ENCODE assay signal across 14 cellular contexts in the genomic region with DNA sequence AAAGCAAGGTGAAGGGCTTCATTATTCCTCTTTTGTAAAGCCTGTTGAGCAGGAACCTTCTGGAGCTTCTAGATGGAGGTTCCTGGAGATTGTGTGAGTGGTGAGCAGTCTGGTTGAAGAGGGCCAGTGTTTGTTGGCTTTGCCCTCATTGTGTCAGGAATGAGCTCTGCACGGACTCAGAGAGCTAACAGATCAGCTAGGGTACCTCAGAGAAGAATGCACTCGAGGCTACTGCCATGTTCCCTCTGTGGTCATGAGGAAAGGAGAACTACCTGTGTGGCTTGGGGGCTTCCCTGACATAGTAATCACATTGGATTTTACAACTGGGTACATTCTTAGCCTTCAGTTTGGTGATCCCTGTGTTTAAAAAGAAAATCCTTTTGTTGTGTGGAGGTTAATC. TPM values are rescaled to one million over a fixed set of nuclear protein-coding genes. Genes with fewer than 3 reads are reported as not detected.
DNase-seq lines count a peak whose midpoint lies in the region; ATAC-seq and TF ChIP-seq lines count a peak whose summit lies in the region.
"Had no signal": no experiment of that assay in that cellular context is flagged by ENCODE, and none has a peak within 500 bp of the region (broad histone marks: within the 10 kb centered on the region; RNA-seq: fewer than 3 reads in every experiment).

No MANE protein-coding gene starts in this region.

- H3K27me3 ChIP-seq in H9 (ENCODE audit: insufficient read depth, low read length) (no peaks in the 10 kb centered on the region), IMR-90 (ENCODE audit: control insufficient read depth, insufficient read depth, low read length) (no peaks in the 10 kb centered on the region), esophagus muscularis mucosa (no peaks in the 10 kb centered on the region), stomach smooth muscle (ENCODE audit: control insufficient read depth in 1 of 2, insufficient read depth in 2 of 2, low read length in 2 of 2) (no peaks in the 10 kb centered on the region), H7 (ENCODE audit: control insufficient read depth, insufficient read depth, low read length) (no peaks in the 10 kb centered on the region)

- DNase-seq in H9 (no peak), IMR-90 (no peak), esophagus muscularis mucosa (ENCODE audit: extremely low spot score) (no peak), H7 (no peak)
- DNase-seq: DMS153, KG1, NCI-H1417 treated with DMSO at 0.1 percent for 48 hours, NCI-H2171, NCI-H446 treated with DMSO at 0.1 percent for 48 hours had no signal

- intact Hi-C loops in IMR-90 (cut with micrococcal nuclease): no loop called here
- intact Hi-C loops in esophagus muscularis mucosa (cut with DNase I): no loop called here

- no peak overlapping the region for H3T11ph ChIP-seq in H9 (ENCODE audit: low read length)

- dilution Hi-C loops in IMR-90 (cut with HindIII; ENCODE audit: low sequenced_read_pairs, unreplicated experiment): no loop called here

- H3K18ac ChIP-seq in H9 (ENCODE audit: insufficient read length, low read depth, low read length): no peak overlapping the region
- no peak overlapping the region for H3K18ac ChIP-seq in IMR-90 (ENCODE audit: low read depth, low read length)

- no peaks in the 10 kb centered on the region for H3K23me2 ChIP-seq in H9 (ENCODE audit: insufficient read length, low read depth, low read length, poor library complexity, severe bottlenecking)

- H3K36me3 ChIP-seq in IMR-90 (ENCODE audit: control insufficient read depth, insufficient read depth, low read length) (0 out of 2 replicates have a peak, but pooled peaks cover 1% of the 10 kb centered on the region), esophagus muscularis mucosa (no peaks in the 10 kb centered on the region), stomach smooth muscle (ENCODE audit: control insufficient read depth in 2 of 2, insufficient read depth in 2 of 2, low read length in 2 of 2) (no peaks in the 10 kb centered on the region), H7 (replicated peaks; ENCODE audit: control insufficient read depth, insufficient read depth, low read length) (no peaks in the 10 kb centered on the region)

- H2AK5ac ChIP-seq in H9 (ENCODE audit: insufficient read length, low read length) (no peak overlapping the region), IMR-90 (ENCODE audit: low read depth, low read length) (no peak overlapping the region)

- H2AK9ac ChIP-seq in IMR-90 (replicated peaks; ENCODE audit: low read depth, low read length, poor library complexity): no peak overlapping the region

- CTCF ChIA-PET in IMR-90 (lab: Yijun Ruan, JAX): interaction anchor here (0.7 to 1.6 kb wide), 4 partner anchors 8 to 395 kb away, joined by 3 to 5 read pairs (median 4); no protein-coding TSS in a partner anchor

- H3K9me3 ChIP-seq in H9 (ENCODE audit: control insufficient read depth, low read depth, low read length) (no peaks in the 10 kb centered on the region), IMR-90 (ENCODE audit: control insufficient read depth, insufficient read depth, low read length) (no peaks in the 10 kb centered on the region), esophagus muscularis mucosa (no peaks in the 10 kb centered on the region), stomach smooth muscle (ENCODE audit: control insufficient read depth in 2 of 2, low read length in 2 of 2) (no peaks in the 10 kb centered on the region)
- H3K9me3 ChIP-seq: Caco-2 had no signal

- H2BK15ac ChIP-seq in H9 (ENCODE audit: low read depth, low read length) (no peak overlapping the region), IMR-90 (ENCODE audit: low read depth, low read length) (no peak overlapping the region)

- POLR2A ChIA-PET in IMR-90 (lab: Charles Lee; ENCODE audit: unreplicated experiment): no interaction called here

- H3K4me3 Mint-ChIP-seq in H9: no peak overlapping the region

- no peak overlapping the region for H3K4ac ChIP-seq in H9 (ENCODE audit: low read depth, low read length)
- no peak overlapping the region for H3K4ac ChIP-seq in IMR-90 (ENCODE audit: low read depth, low read length)

- no peak overlapping the region for H3K4me2 ChIP-seq in H9 (ENCODE audit: insufficient read depth, insufficient read length, low read length)
- H3K4me2 ChIP-seq in IMR-90 (ENCODE audit: low read depth, low read length): no peak overlapping the region
- H3K4me2 ChIP-seq: PC-9 had no signal

- H3K9me3 Mint-ChIP-seq in H9: no peaks in the 10 kb centered on the region

- peaks cover 14 to 24% of the 10 kb centered on the region in 2 experiments for H3K4me1 Mint-ChIP-seq in H9

- no peak overlapping the region for H4K5ac ChIP-seq in H9 (ENCODE audit: insufficient read length, low read depth, low read length)
- no peak overlapping the region for H4K5ac ChIP-seq in IMR-90 (ENCODE audit: low read depth, low read length)

- H3K79me2 ChIP-seq in H9 (ENCODE audit: insufficient read depth, low read length): no peaks in the 10 kb centered on the region; the same call in 1 of the 2 replicates

- H3K79me1 ChIP-seq in H9 (ENCODE audit: insufficient read depth, low read depth, low read length, poor library complexity, severe bottlenecking): no peaks in the 10 kb centered on the region
- H3K79me1 ChIP-seq in IMR-90 (ENCODE audit: low read depth in 1 of 2, low read length in 2 of 2): peaks cover 49 to 78% of the 10 kb centered on the region in 2 experiments

- BruUV-seq in IMR-90 (replicated peaks; lab: Mats Ljungman, UMichigan): no TSS peak

- no CpG with 5 or more reads among the region's 2 CpGs for WGBS in H9 (ENCODE audit: extremely low coverage, insufficient read length, low lambda C conversion rate)
- WGBS in IMR-90 (ENCODE audit: extremely low coverage in 2 of 2, insufficient read length in 1 of 2), 2 experiments: no CpG with 5 or more reads among the region's 2 CpGs
- WGBS in esophagus muscularis mucosa: 47% methylated on average over 2 of the region's 2 CpGs

- in situ Hi-C loops in IMR-90 (cut with MboI; ENCODE audit: low sequenced_read_pairs): no loop called here

- H3K4me3 ChIP-seq in IMR-90 (ENCODE audit: insufficient read depth, low read depth, low read length): no peak overlapping the region
- H3K4me3 ChIP-seq in esophagus muscularis mucosa: no peak overlapping the region
- H3K4me3 ChIP-seq in stomach smooth muscle (ENCODE audit: low read length in 2 of 2): no peak overlapping the region
- H3K4me3 ChIP-seq in H7 (ENCODE audit: insufficient read depth, low read depth, low read length): no peak overlapping the region
- H3K4me3 ChIP-seq: PC-9 had no signal

- H3K56ac ChIP-seq in H9 (ENCODE audit: insufficient read length, low read depth, low read length) (no peak overlapping the region), IMR-90 (ENCODE audit: extremely low read depth, insufficient read depth, low read length) (no peak overlapping the region)

- H3K9me1 ChIP-seq in IMR-90 (ENCODE audit: insufficient read depth, low read length): peaks cover 17% of the 10 kb centered on the region

- H3K9ac ChIP-seq in H9 (ENCODE audit: extremely low read depth, insufficient read length, low read length): no peak overlapping the region
- H3K9ac ChIP-seq in IMR-90 (ENCODE audit: low read depth, low read length): no peak overlapping the region
- H3K9ac ChIP-seq in stomach smooth muscle (ENCODE audit: low read length in 2 of 2): no peak overlapping the region

- no peak for TF ChIP-seq RAD21 in IMR-90 (IDR thresholded peaks at IDR 0.05; ENCODE audit: low read length)

- ATAC-seq in IMR-90 (ENCODE audit: low read depth) (no peak), HG02642 (IDR thresholded peaks at IDR 0.05; ENCODE audit: poor library complexity, unreplicated experiment) (no peak), GM21825 (IDR thresholded peaks at IDR 0.05; ENCODE audit: unreplicated experiment) (no peak)

- H2BK12ac ChIP-seq in H9 (ENCODE audit: insufficient read length, low read depth, low read length): no peak overlapping the region

- no peak overlapping the region for H4K91ac ChIP-seq in H9 (ENCODE audit: insufficient read length, low read depth, low read length)
- no peak overlapping the region for H4K91ac ChIP-seq in IMR-90 (ENCODE audit: insufficient read depth, low read depth, low read length)

- H4K8ac ChIP-seq in H9 (replicated peaks; ENCODE audit: insufficient read length, low read depth, low read length) (no peak overlapping the region), IMR-90 (ENCODE audit: low read depth in 2 of 2, low read length in 2 of 2) (no peak overlapping the region)

- H3K23ac ChIP-seq in H9 (ENCODE audit: insufficient read length, low read depth, low read length) (no peak overlapping the region), IMR-90 (ENCODE audit: low read depth, low read length) (no peak overlapping the region)

- H3K4me1 ChIP-seq in H9 (ENCODE audit: insufficient read depth, low read length) (no peaks in the 10 kb centered on the region; the same call in 1 of the 2 replicates), IMR-90 (ENCODE audit: control insufficient read depth, insufficient read depth, low read length) (peaks cover 18% of the 10 kb centered on the region), esophagus muscularis mucosa (peaks cover 87 to 100% (median 97%) of the 10 kb centered on the region in 4 donors), stomach smooth muscle (ENCODE audit: control insufficient read depth, insufficient read depth, low read length) (peaks cover 43% of the 10 kb centered on the region)
- H3K4me1 ChIP-seq: Caco-2 had no signal

- no peaks in the 10 kb centered on the region for H4K20me1 ChIP-seq in H9 (ENCODE audit: control insufficient read depth, insufficient read depth, insufficient read length)
- H4K20me1 ChIP-seq in IMR-90 (ENCODE audit: insufficient read depth, low read length): peaks cover 59% of the 10 kb centered on the region

- no peak for TF ChIP-seq EP300 in esophagus muscularis mucosa (IDR thresholded peaks at IDR 0.05)

- H3K27me3 Mint-ChIP-seq in H9 (ENCODE audit: low read depth): no peaks in the 10 kb centered on the region

- peak overlapping the region in 2 of 3 experiments; percentile 47 to 48; a peak in 1 of 7 replicates for H3K27ac Mint-ChIP-seq in H9

- H3K36me3 Mint-ChIP-seq in H9 (ENCODE audit: insufficient read depth in 1 of 3, low read depth in 3 of 3): no peaks in the 10 kb centered on the region; a peak in 1 of 7 replicates

- no peak overlapping the region for H2AFZ ChIP-seq in H9 (ENCODE audit: low read length)
- H2AFZ ChIP-seq in IMR-90 (replicated peaks; ENCODE audit: low read length, poor library complexity): no peak overlapping the region
- H2AFZ ChIP-seq: PC-9 had no signal

- no peak for TF ChIP-seq POLR2A in IMR-90 (IDR thresholded peaks at IDR 0.05; ENCODE audit: low read depth, low read length)
- no peak for TF ChIP-seq POLR2A in esophagus muscularis mucosa (IDR thresholded peaks at IDR 0.05; ENCODE audit: low read depth)

- H2BK20ac ChIP-seq in H9 (ENCODE audit: low read depth, low read length, poor library complexity, severe bottlenecking): no peak overlapping the region
- no peak overlapping the region for H2BK20ac ChIP-seq in IMR-90 (ENCODE audit: low read depth, low read length)

- no peak for TF ChIP-seq CTCF in H9 (conservative IDR thresholded peaks at IDR 0.05)
- TF ChIP-seq CTCF in IMR-90 (conservative IDR thresholded peaks at IDR 0.05; ENCODE audit: low read depth, low read length): no peak
- TF ChIP-seq CTCF in esophagus muscularis mucosa (IDR thresholded peaks at IDR 0.05): no peak

- H2BK5ac ChIP-seq in H9 (ENCODE audit: insufficient read length, low read length) (no peak overlapping the region), IMR-90 (ENCODE audit: low read depth, low read length, poor library complexity, severe bottlenecking) (no peak overlapping the region)

- H2BK120ac ChIP-seq in H9 (ENCODE audit: low read depth, low read length, poor library complexity, severe bottlenecking): no peak overlapping the region
- H2BK120ac ChIP-seq in IMR-90 (ENCODE audit: low read depth, low read length): no peak overlapping the region

- H3K14ac ChIP-seq in H9 (ENCODE audit: insufficient read depth, low read length) (no peak overlapping the region), IMR-90 (replicated peaks; ENCODE audit: low read depth, low read length) (peak overlapping the region; percentile 3; the same call in 1 of the 2 replicates)

- no peak overlapping the region for H3K27ac ChIP-seq in H9 (ENCODE audit: insufficient read length, low read depth, low read length)
- H3K27ac ChIP-seq in IMR-90 (ENCODE audit: insufficient read depth, low read length): no peak overlapping the region
- H3K27ac ChIP-seq in esophagus muscularis mucosa (replicated peaks in 1 of 4): peak overlapping the region in 3 of 4 donors; percentile 2 to 50 (median 20)
- H3K27ac ChIP-seq in stomach smooth muscle (ENCODE audit: low read length): peak overlapping the region; percentile 18
- H3K27ac ChIP-seq: PC-9 had no signal

RNA-seq across cellular contexts. Expression of gene SPTBN1, which starts 46.6 kb away (rescaled TPM):
- total RNA-seq in H9 (2021): 160 and 164 TPM in 2 replicates
- total RNA-seq in IMR-90 (2012; rRNA removed): 230 and 241 TPM in 2 replicates
- polyA plus RNA-seq in IMR-90 (2012; rRNA removed): 46.0 and 49.1 TPM in 2 replicates
- polyA plus RNA-seq in IMR-90 (2012; cell fraction: cytosol; rRNA removed): 12.4 and 14.0 TPM in 2 replicates
- 94.7 and 199 TPM in 2 replicates for polyA plus RNA-seq in IMR-90 (2012; cell fraction: nucleus; rRNA removed; ENCODE audit: low replicate concordance)
- total RNA-seq in esophagus muscularis mucosa: 100 to 1,000 TPM; 465 to 600 (median 547) TPM
- 100 and 141 TPM in 2 replicates for total RNA-seq in H7 (2014; rRNA removed; shearing (Covaris generic))

Comparison
In these comparisons a context has a peak if more than half of its experiments do, and no peak if none do; other contexts are left out.
1. H3K27ac ChIP-seq: peak in esophagus muscularis mucosa (3 of 4) and stomach smooth muscle (single experiment); none in H9 (single experiment) and IMR-90 (single experiment).